Comparison of ENCODE assay signal across 1 cellular context in the genomic region with DNA sequence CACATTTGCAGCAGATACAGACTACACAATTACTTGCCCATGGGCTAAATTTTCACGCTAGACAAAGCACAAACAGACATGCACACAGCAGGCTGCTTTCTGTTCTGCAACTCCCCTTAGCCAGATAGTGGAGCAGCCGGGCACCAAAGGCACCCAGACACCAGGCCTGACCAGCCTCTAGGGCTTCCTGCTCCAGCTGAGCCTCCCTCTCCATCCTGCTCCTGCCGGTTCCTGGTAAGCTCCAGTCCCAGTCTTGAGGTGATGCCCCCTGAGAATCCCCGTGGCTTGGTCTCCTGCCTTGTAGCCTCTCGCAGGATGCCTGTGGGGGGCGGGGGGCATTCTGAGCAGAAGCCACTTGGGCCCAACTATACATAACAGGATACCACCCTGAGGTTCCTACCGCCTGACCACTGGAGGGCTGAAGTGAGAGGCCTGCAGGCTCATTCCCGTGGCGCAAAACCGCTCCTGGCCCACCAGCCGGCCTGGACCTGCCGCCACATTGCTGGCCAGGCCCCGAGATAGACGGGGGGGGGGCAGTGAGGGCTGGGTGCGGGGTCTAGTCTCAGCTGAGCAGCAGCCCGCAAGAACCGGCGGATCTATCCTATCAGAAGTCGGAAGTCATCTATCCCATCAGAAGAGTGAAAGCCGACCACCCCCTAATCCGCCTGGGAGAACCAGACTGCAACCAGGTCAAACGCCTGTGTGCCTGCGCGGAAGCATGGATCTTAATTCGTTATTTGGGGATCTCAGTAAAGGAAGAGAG.
TF ChIP-seq lines count a peak whose summit lies in the region.

No MANE protein-coding gene starts in this region.

TF ChIP-seq in K562, 482 proteins besides CTCF, POLR2A, EP300 and RAD21 (continued from another document and continues in another):
- TF ChIP-seq BRF2 (IDR thresholded peaks at IDR 0.05; ENCODE audit: borderline replicate concordance, insufficient read depth, insufficient read length) (no peak), ETV5 (CRISPR knock-in tag; IDR thresholded peaks at IDR 0.05; ENCODE audit: low read depth) (no peak), ZNF217 (CRISPR knock-in tag; IDR thresholded peaks at IDR 0.05) (no peak), THAP12 (CRISPR knock-in tag; IDR thresholded peaks at IDR 0.05) (no peak), SP2 (IDR thresholded peaks at IDR 0.05; ENCODE audit: extremely low read depth, low read depth, low read length, poor library complexity, severe bottlenecking) (no peak), SNRNP70 (optimal IDR thresholded peaks at IDR 0.05; ENCODE audit: low read depth, low read length) (no peak), POLR2B (IDR thresholded peaks at IDR 0.05; ENCODE audit: low read depth, partially characterized antibody) (no peak), SMAD3 (CRISPR knock-in tag; conservative IDR thresholded peaks at IDR 0.05) (no peak), PCBP2 (IDR thresholded peaks at IDR 0.05; ENCODE audit: low read depth, low read length, poor library complexity, severe bottlenecking) (no peak), ZBTB8A (IDR thresholded peaks at IDR 0.05; ENCODE audit: partially characterized antibody) (no peak), ZNF511 (CRISPR knock-in tag; IDR thresholded peaks at IDR 0.05) (0 out of 2 replicates have a peak, but pooled peaks have one; percentile 24), CBFA2T3 (IDR thresholded peaks at IDR 0.05) (no peak), RUNX1 (IDR thresholded peaks at IDR 0.05; ENCODE audit: low read depth) (no peak), ATF1 (CRISPR knock-in tag; IDR thresholded peaks at IDR 0.05) (no peak), ATF1 (tag; IDR thresholded peaks at IDR 0.05) (no peak), RBM39 (optimal IDR thresholded peaks at IDR 0.05; ENCODE audit: low read depth, low read length) (no peak), IRF1 (CRISPR knock-in tag; IDR thresholded peaks at IDR 0.05; ENCODE audit: borderline replicate concordance) (no peak), SREBF2 (CRISPR knock-in tag; IDR thresholded peaks at IDR 0.05) (no peak), ZNF830 (CRISPR knock-in tag; IDR thresholded peaks at IDR 0.05) (no peak), SIRT6 (IDR thresholded peaks at IDR 0.05; ENCODE audit: low read depth, low read length) (no peak), HEY1 (CRISPR knock-in tag; IDR thresholded peaks at IDR 0.05; ENCODE audit: borderline replicate concordance) (no peak), E2F6 (IDR thresholded peaks at IDR 0.05; ENCODE audit: borderline replicate concordance in 1 of 2, extremely low read depth in 1 of 2, insufficient read depth in 1 of 2, insufficient read length in 1 of 2, low read depth in 1 of 2, low read length in 1 of 2, poor library complexity in 1 of 2, severe bottlenecking in 1 of 2) (peak in 1 of 2 experiments; percentile 21), GTF2F1 (IDR thresholded peaks at IDR 0.05; ENCODE audit: low read depth, low read length) (no peak), MAFF (IDR thresholded peaks at IDR 0.05; ENCODE audit: low read length) (no peak), AFF1 (IDR thresholded peaks at IDR 0.05; ENCODE audit: low read depth in 1 of 2, partially characterized antibody in 2 of 2) (no peak), GTF2E2 (tag; IDR thresholded peaks at IDR 0.05) (0 out of 2 replicates have a peak, but pooled peaks have one; percentile 18), CBX5 (IDR thresholded peaks at IDR 0.05; ENCODE audit: borderline replicate concordance, low read depth) (no peak), ZNF274 (IDR thresholded peaks at IDR 0.05; ENCODE audit: borderline replicate concordance, low read depth, low read length) (no peak), HSF4 (CRISPR knock-in tag; IDR thresholded peaks at IDR 0.05; ENCODE audit: borderline replicate concordance) (no peak), CEBPZ (IDR thresholded peaks at IDR 0.05; ENCODE audit: borderline replicate concordance, low read depth, low read length) (no peak)
- TF ChIP-seq, protein P1, sequence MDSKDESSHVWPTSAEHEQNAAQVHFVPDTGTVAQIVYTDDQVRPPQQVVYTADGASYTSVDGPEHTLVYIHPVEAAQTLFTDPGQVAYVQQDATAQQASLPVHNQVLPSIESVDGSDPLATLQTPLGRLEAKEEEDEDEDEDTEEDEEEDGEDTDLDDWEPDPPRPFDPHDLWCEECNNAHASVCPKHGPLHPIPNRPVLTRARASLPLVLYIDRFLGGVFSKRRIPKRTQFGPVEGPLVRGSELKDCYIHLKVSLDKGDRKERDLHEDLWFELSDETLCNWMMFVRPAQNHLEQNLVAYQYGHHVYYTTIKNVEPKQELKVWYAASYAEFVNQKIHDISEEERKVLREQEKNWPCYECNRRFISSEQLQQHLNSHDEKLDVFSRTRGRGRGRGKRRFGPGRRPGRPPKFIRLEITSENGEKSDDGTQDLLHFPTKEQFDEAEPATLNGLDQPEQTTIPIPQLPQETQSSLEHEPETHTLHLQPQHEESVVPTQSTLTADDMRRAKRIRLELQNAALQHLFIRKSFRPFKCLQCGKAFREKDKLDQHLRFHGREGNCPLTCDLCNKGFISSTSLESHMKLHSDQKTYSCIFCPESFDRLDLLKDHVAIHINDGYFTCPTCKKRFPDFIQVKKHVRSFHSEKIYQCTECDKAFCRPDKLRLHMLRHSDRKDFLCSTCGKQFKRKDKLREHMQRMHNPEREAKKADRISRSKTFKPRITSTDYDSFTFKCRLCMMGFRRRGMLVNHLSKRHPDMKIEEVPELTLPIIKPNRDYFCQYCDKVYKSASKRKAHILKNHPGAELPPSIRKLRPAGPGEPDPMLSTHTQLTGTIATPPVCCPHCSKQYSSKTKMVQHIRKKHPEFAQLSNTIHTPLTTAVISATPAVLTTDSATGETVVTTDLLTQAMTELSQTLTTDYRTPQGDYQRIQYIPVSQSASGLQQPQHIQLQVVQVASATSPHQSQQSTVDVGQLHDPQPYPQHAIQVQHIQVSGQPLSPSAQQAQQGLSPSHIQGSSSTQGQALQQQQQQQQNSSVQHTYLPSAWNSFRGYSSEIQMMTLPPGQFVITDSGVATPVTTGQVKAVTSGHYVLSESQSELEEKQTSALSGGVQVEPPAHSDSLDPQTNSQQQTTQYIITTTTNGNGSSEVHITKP (IDR thresholded peaks at IDR 0.05; ENCODE audit: partially characterized antibody): no peak
- TF ChIP-seq, protein P2, sequence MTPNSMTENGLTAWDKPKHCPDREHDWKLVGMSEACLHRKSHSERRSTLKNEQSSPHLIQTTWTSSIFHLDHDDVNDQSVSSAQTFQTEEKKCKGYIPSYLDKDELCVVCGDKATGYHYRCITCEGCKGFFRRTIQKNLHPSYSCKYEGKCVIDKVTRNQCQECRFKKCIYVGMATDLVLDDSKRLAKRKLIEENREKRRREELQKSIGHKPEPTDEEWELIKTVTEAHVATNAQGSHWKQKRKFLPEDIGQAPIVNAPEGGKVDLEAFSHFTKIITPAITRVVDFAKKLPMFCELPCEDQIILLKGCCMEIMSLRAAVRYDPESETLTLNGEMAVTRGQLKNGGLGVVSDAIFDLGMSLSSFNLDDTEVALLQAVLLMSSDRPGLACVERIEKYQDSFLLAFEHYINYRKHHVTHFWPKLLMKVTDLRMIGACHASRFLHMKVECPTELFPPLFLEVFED (CRISPR knock-in tag; conservative IDR thresholded peaks at IDR 0.05): no peak
- TF ChIP-seq, protein P3, sequence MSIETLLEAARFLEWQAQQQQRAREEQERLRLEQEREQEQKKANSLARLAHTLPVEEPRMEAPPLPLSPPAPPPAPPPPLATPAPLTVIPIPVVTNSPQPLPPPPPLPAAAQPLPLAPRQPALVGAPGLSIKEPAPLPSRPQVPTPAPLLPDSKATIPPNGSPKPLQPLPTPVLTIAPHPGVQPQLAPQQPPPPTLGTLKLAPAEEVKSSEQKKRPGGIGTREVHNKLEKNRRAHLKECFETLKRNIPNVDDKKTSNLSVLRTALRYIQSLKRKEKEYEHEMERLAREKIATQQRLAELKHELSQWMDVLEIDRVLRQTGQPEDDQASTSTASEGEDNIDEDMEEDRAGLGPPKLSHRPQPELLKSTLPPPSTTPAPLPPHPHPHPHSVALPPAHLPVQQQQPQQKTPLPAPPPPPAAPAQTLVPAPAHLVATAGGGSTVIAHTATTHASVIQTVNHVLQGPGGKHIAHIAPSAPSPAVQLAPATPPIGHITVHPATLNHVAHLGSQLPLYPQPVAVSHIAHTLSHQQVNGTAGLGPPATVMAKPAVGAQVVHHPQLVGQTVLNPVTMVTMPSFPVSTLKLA (conservative IDR thresholded peaks at IDR 0.05): no peak
